1 cellular context compared by ENCODE assay signal in the genomic region with DNA sequence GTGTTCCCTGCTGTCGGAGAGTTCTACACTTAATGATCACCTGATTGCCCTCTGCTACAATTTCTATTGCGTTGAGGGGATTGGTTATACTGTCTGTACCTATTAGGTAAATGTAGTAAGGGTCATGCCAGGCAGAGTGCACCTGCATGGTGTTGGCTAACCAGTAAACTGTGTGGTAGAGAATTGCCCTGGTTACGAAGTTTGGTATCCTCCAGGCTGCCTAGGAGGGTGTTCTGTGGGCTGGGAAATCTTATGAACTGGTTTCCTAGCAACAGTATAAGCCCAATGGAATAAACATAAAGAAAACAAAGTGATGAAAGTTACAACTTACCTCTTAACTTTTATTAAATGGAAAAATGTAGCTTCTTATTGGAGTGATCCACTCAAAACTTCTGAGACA.
TF ChIP-seq lines count a peak whose summit lies in the region.

No MANE protein-coding gene starts in this region.

TF ChIP-seq in GM12878, 131 proteins besides CTCF, POLR2A, EP300 and RAD21 (continued from another document):
- TF ChIP-seq, protein P1, sequence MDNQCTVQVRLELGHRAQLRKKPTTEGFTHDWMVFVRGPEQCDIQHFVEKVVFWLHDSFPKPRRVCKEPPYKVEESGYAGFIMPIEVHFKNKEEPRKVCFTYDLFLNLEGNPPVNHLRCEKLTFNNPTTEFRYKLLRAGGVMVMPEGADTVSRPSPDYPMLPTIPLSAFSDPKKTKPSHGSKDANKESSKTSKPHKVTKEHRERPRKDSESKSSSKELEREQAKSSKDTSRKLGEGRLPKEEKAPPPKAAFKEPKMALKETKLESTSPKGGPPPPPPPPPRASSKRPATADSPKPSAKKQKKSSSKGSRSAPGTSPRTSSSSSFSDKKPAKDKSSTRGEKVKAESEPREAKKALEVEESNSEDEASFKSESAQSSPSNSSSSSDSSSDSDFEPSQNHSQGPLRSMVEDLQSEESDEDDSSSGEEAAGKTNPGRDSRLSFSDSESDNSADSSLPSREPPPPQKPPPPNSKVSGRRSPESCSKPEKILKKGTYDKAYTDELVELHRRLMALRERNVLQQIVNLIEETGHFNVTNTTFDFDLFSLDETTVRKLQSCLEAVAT (IDR thresholded peaks at IDR 0.05), result no peak
- TF ChIP-seq EZH2 (IDR thresholded peaks at IDR 0.05; ENCODE audit: borderline replicate concordance, control insufficient read depth, low read depth, low read length) (no peak), EED (IDR thresholded peaks at IDR 0.05; ENCODE audit: low read depth) (no peak)
